ENCODE assay signal across 8 cellular contexts in genomic region chr16:20741555-20742285, GRCh38. TPM values are rescaled to one million over a fixed set of nuclear protein-coding genes. Genes with fewer than 3 reads are reported as not detected.
A peak's percentile ranks its signal among the peaks of the same experiment; 100 is the strongest.
DNase-seq lines count a peak whose midpoint lies in the region; ATAC-seq, FAIRE-seq and TF ChIP-seq lines count a peak whose summit lies in the region.

THUMPD1 (minus strand) TSS chr16:20741818; CDS start chr16:20741739, 79 bp downstream.

- peak; percentile 66; the same call in 1 of the 2 replicates for TF ChIP-seq RAD21 in HepG2 (CRISPR knock-in tag; IDR thresholded peaks at IDR 0.05)

- peak within 1 kb of the TSS; percentile 94 to 99 for H3K4me3 Mint-ChIP-seq in CD14-positive monocyte
- peak within 1 kb of the TSS; percentile 94 for H3K4me3 Mint-ChIP-seq in dendritic cell treated with granulocyte-macrophage colony-stimulating factor and Interleukin-4, amounts not matched to agents 40 ng/mL and 50 ng/mL, for 4 days

- peaks cover 28% of the 10 kb centered on the region for H3K79me2 ChIP-seq in HepG2 (ENCODE audit: insufficient read depth, low read length)

- H4K20me1 ChIP-seq in HepG2 (ENCODE audit: insufficient read depth, low read length): peaks cover 19% of the 10 kb centered on the region

- H2AFZ ChIP-seq in HepG2 (ENCODE audit: low read length): peak within 1 kb of the TSS; percentile 83

- peak; percentile 84 for ATAC-seq in GM19372 (IDR thresholded peaks at IDR 0.05; ENCODE audit: low read depth, unreplicated experiment)
- peak; percentile 89 for ATAC-seq in HG03521 (IDR thresholded peaks at IDR 0.05; ENCODE audit: unreplicated experiment)
- ATAC-seq in HepG2: peak; percentile 94

- WGBS in HepG2 (ENCODE audit: low lambda C conversion rate): 3% methylated on average over 38 of the region's 42 CpGs

- no peaks in the 10 kb centered on the region for H3K27me3 Mint-ChIP-seq in CD14-positive monocyte (ENCODE audit: low read depth in 3 of 3)
- H3K27me3 Mint-ChIP-seq in dendritic cell treated with granulocyte-macrophage colony-stimulating factor and Interleukin-4, amounts not matched to agents 40 ng/mL and 50 ng/mL, for 4 days: no peaks in the 10 kb centered on the region

- H3K4me1 ChIP-seq in HepG2 (ENCODE audit: insufficient read depth, low read length): peaks cover 34% of the 10 kb centered on the region

- peak within 1 kb of the TSS; percentile 89 to 99 (median 97) for H3K4me3 ChIP-seq in HepG2 (replicated peaks in 1 of 3; ENCODE audit: insufficient read depth in 1 of 3, low read depth in 2 of 3, low read length in 3 of 3)

- CTCF ChIA-PET in HepG2 (lab: Yijun Ruan, JAX; ENCODE audit: low intra/inter-chr PET ratio, low total read pairs): no interaction called here

- DNase-seq in CD14-positive monocyte (ENCODE audit: low spot score) (peak; percentile 96), NCI-H748 (lab: John Stamatoyannopoulos, UW; ENCODE audit: unreplicated experiment) (peak; percentile 91), HepG2 (ENCODE audit: low spot score) (peak; percentile 95)
- DNase-seq in activated CD4-positive, alpha-beta T cell treated with anti-CD3 and anti-CD28 coated beads, Interleukin-2, amount 50 U/mL, for 24 hours (ENCODE audit: low read depth in 1 of 2, low spot score in 1 of 2): peak; percentile 97
- DNase-seq in stimulated activated CD4-positive, alpha-beta T cell treated with anti-CD3 and anti-CD28 coated beads, Interleukin-2, amount 100 ng/mL, for 48 hours: peak; percentile 98

- peak; percentile 33 to 94; a peak in 3 of 4 replicates for TF ChIP-seq EP300 in HepG2 (IDR thresholded peaks at IDR 0.05; ENCODE audit: low read depth in 2 of 2, low read length in 2 of 2)
- TF ChIP-seq EP300 in HepG2 (CRISPR knock-in tag; IDR thresholded peaks at IDR 0.05; ENCODE audit: borderline replicate concordance): peak; percentile 83; the same call in 1 of the 2 replicates

- H3K36me3 Mint-ChIP-seq in CD14-positive monocyte: peaks cover 20 to 31% of the 10 kb centered on the region in 2 donors
- peaks cover 32% of the 10 kb centered on the region for H3K36me3 Mint-ChIP-seq in dendritic cell treated with granulocyte-macrophage colony-stimulating factor and Interleukin-4, amounts not matched to agents 40 ng/mL and 50 ng/mL, for 4 days (ENCODE audit: low read depth)

- H3K27ac Mint-ChIP-seq in CD14-positive monocyte: peak within 1 kb of the TSS; percentile 95 to 98 (median 96)
- peak within 1 kb of the TSS; percentile 94 for H3K27ac Mint-ChIP-seq in dendritic cell treated with granulocyte-macrophage colony-stimulating factor and Interleukin-4, amounts not matched to agents 40 ng/mL and 50 ng/mL, for 4 days

- no peaks in the 10 kb centered on the region; a peak in 1 of 5 replicates for H3K27me3 ChIP-seq in HepG2 (ENCODE audit: control insufficient read depth in 1 of 2, insufficient read depth in 2 of 2, low read length in 2 of 2)

- peaks cover 8 to 21% of the 10 kb centered on the region in 2 experiments for H3K36me3 ChIP-seq in HepG2 (replicated peaks in 1 of 2; ENCODE audit: control insufficient read depth in 1 of 2, insufficient read depth in 2 of 2, low read length in 2 of 2)

- H3K4me1 Mint-ChIP-seq in CD14-positive monocyte: peaks cover 37% of the 10 kb centered on the region
- H3K4me1 Mint-ChIP-seq in dendritic cell treated with granulocyte-macrophage colony-stimulating factor and Interleukin-4, amounts not matched to agents 40 ng/mL and 50 ng/mL, for 4 days (ENCODE audit: low read depth): peaks cover 27% of the 10 kb centered on the region

- no TSS peak for BruUV-seq in HepG2 (replicated peaks; lab: Mats Ljungman, UMichigan)

- peaks cover 0 to 7% (median 4%) of the 10 kb centered on the region in 7 donors for H3K9me3 Mint-ChIP-seq in CD14-positive monocyte
- peaks cover under 1% of the 10 kb centered on the region for H3K9me3 Mint-ChIP-seq in dendritic cell treated with granulocyte-macrophage colony-stimulating factor and Interleukin-4, amounts not matched to agents 40 ng/mL and 50 ng/mL, for 4 days

- peak; percentile 89 to 94 for TF ChIP-seq POLR2A in HepG2 (IDR thresholded peaks at IDR 0.05; ENCODE audit: insufficient read depth in 1 of 2, low read depth in 2 of 2, low read length in 2 of 2)

- peak within 1 kb of the TSS; percentile 93 for H3K9ac ChIP-seq in HepG2 (ENCODE audit: insufficient read depth, low read depth, low read length)

- intact Hi-C loops in CD14-positive monocyte (cut with micrococcal nuclease) (loop anchor here in 1 of 2 donors (10.0 kb wide), 1 partner anchor 153 kb away; no protein-coding TSS in a partner anchor), HepG2 (cut with micrococcal nuclease; ENCODE audit: unreplicated experiment) (loop anchor here (2.0 kb wide), 1 partner anchor 67 kb away; no protein-coding TSS in a partner anchor)
- intact Hi-C loops in dendritic cell treated with granulocyte-macrophage colony-stimulating factor and Interleukin-4, amounts not matched to agents 40 ng/mL and 50 ng/mL, for 4 days (cut with micrococcal nuclease): no loop called here

- H3K4me2 ChIP-seq in HepG2 (ENCODE audit: low read depth, low read length): peak within 1 kb of the TSS; percentile 93

- POLR2A ChIA-PET in HepG2 (lab: Yijun Ruan, JAX): interaction anchor here (1.0 to 3.2 kb wide), 11 partner anchors 10 to 559 kb away, joined by 3 to 23 read pairs (median 3); partner anchors contain the start of genes ACSM3, ERI2 and REXO5

- in situ Hi-C loops in HepG2 (cut with HindIII; ENCODE audit: extremely low pct_ligation_motif_present, low pct_unique_long_range_greater_than_20kb): no loop called here

- peaks cover 4% of the 10 kb centered on the region; the same call in 1 of the 2 replicates for H3K9me3 ChIP-seq in HepG2 (ENCODE audit: low read length)

- TF ChIP-seq CTCF in CD14-positive monocyte (IDR thresholded peaks at IDR 0.05) (no peak), HepG2 (CRISPR knock-in tag; IDR thresholded peaks at IDR 0.05) (peak; percentile 57; the same call in 1 of the 2 replicates)

- FAIRE-seq in HepG2 (lab: Jason Lieb, UNC): peak; percentile 74

- peak within 1 kb of the TSS; percentile 87 for H3K27ac ChIP-seq in HepG2 (ENCODE audit: extremely low read length, insufficient read depth, low read length)

TF ChIP-seq in HepG2, 621 proteins besides CTCF, POLR2A, EP300 and RAD21 (continues in another document):
- peak; percentile 93 for TF ChIP-seq THAP11 (CRISPR knock-in tag; IDR thresholded peaks at IDR 0.05)
- TF ChIP-seq HOXA5 (CRISPR knock-in tag; IDR thresholded peaks at IDR 0.05): peak; percentile 91
- peak; percentile 84 for TF ChIP-seq HCFC1 (IDR thresholded peaks at IDR 0.05; ENCODE audit: low read depth, low read length)

RNA-seq across cellular contexts. Expression of gene THUMPD1, which starts in this region (rescaled TPM):
- polyA plus RNA-seq in CD14-positive monocyte (10 to 100 TPM; 16.1 to 23.5 TPM), HepG2 (2011; rRNA removed) (20.8 and 22.7 TPM in 2 replicates)
- total RNA-seq in HepG2 (2016; rRNA removed; fragmentation: Illumina TruSeq; extraction: Trizol): 69.1 and 102 TPM in 2 replicates
- total RNA-seq in HepG2 (2016; cell fraction: cytosol; rRNA removed; fragmentation: Illumina TruSeq; extraction: Trizol; ENCODE audit: low read depth): 4.6 and 6.7 TPM in 2 replicates
- total RNA-seq in HepG2 (2016; cell fraction: insoluble cytoplasmic fraction; rRNA removed; fragmentation: Illumina TruSeq; extraction: Trizol): 71.0 and 103 TPM in 2 replicates
- 19.1 and 23.2 TPM in 2 replicates for total RNA-seq in HepG2 (2016; cell fraction: membrane; rRNA removed; fragmentation: Illumina TruSeq; extraction: Trizol)
- total RNA-seq in HepG2 (2016; cell fraction: nucleus; rRNA removed; fragmentation: Illumina TruSeq; extraction: Trizol): 67.8 and 71.7 TPM in 2 replicates
- 23.4 and 44.4 TPM in 2 replicates for polyA plus RNA-seq in HepG2 (2011; cell fraction: cytosol; rRNA removed)
- 80.0 and 102 TPM in 2 replicates for polyA plus RNA-seq in HepG2 (2011; cell fraction: nucleus; rRNA removed)
- 29.3 and 38.3 TPM in 2 replicates for polyA plus RNA-seq in HepG2 (2012)
- 1.6 and 2.0 TPM in 2 replicates for polyA plus RNA-seq in HepG2 (2016; cell fraction: cytosol; fragmentation: Illumina TruSeq; extraction: Trizol; ENCODE audit: low read depth)
- 67.9 and 69.4 TPM in 2 replicates for polyA plus RNA-seq in HepG2 (2016; cell fraction: insoluble cytoplasmic fraction; fragmentation: Illumina TruSeq; extraction: Trizol; ENCODE audit: low read depth)
- polyA plus RNA-seq in HepG2 (2016; cell fraction: membrane; fragmentation: Illumina TruSeq; extraction: Trizol; ENCODE audit: low read depth): 6.6 and 7.6 TPM in 2 replicates
- polyA plus RNA-seq in HepG2 (2016; cell fraction: nucleus; fragmentation: Illumina TruSeq; extraction: Trizol; ENCODE audit: insufficient read depth, low read depth): 48.7 and 49.4 TPM in 2 replicates
- polyA minus RNA-seq in HepG2 (2011; rRNA and poly(A)+ RNA removed; ENCODE audit: low replicate concordance): 22.2 and 83.8 TPM in 2 replicates
- polyA minus RNA-seq in HepG2 (2011; cell fraction: cytosol; rRNA and poly(A)+ RNA removed): 34.7 and 43.5 TPM in 2 replicates
- polyA minus RNA-seq in HepG2 (2011; cell fraction: nucleus; rRNA and poly(A)+ RNA removed): 128 and 146 TPM in 2 replicates

Comparison
In these comparisons a context has a peak if more than half of its experiments do, and no peak if none do; other contexts are left out.
1. Peak in every context shown above with its lines: DNase-seq, ATAC-seq, H3K4me3 ChIP-seq and H3K27ac ChIP-seq.